Comparison of ENCODE assay signal across 1 cellular context in the genomic region with DNA sequence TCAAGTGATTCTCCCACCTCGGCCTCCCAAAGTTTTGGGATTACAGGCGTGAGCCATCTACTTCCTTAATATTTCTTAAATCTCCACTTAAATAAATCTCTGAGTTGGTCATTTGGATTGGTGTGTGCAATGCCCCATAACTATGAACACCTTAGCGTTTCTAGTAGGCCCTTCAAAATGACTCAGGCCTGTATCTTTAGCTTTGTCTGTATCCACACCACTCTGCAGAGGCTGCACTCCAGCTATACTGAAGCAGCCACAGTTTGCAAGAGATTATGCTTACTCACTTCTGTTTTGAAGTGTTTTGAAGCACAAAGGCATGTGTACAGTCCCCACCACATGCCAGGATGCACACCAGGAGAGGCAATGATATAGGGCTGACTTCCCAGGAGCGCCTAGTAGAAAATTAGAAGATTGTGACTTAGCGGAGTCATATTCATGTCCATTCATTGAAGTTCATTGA.
TF ChIP-seq lines count a peak whose summit lies in the region.

No MANE protein-coding gene starts in this region.

TF ChIP-seq in K562, 482 proteins besides CTCF, POLR2A, EP300 and RAD21 (continued from another document and continues in another):
- TF ChIP-seq ZNF592 (IDR thresholded peaks at IDR 0.05): peak; percentile 91
- no peak for TF ChIP-seq ZNF512 (tag; IDR thresholded peaks at IDR 0.05)
- 0 out of 2 replicates have a peak, but pooled peaks have one; percentile 15 for TF ChIP-seq FOXK1 (CRISPR knock-in tag; IDR thresholded peaks at IDR 0.05; ENCODE audit: borderline replicate concordance)
- peak; percentile 6; the same call in 1 of the 2 replicates for TF ChIP-seq JUN (IDR thresholded peaks at IDR 0.05; ENCODE audit: borderline replicate concordance, low read depth, low read length)
- TF ChIP-seq JUN (CRISPR knock-in tag; IDR thresholded peaks at IDR 0.05; ENCODE audit: borderline replicate concordance): no peak
- TF ChIP-seq SRSF1 (IDR thresholded peaks at IDR 0.05; ENCODE audit: low read depth, low read length): no peak
- no peak for TF ChIP-seq ESRRA (IDR thresholded peaks at IDR 0.05; ENCODE audit: borderline replicate concordance, low read depth)
- no peak for TF ChIP-seq FOXP4 (CRISPR knock-in tag; IDR thresholded peaks at IDR 0.05; ENCODE audit: borderline replicate concordance)
- TF ChIP-seq SMARCA4 (IDR thresholded peaks at IDR 0.05): 0 out of 2 replicates have a peak, but pooled peaks have one; percentile 12
- TF ChIP-seq SRSF3 (IDR thresholded peaks at IDR 0.05; ENCODE audit: insufficient read depth, low read length): no peak
- peak; percentile 90 for TF ChIP-seq NFE2 (IDR thresholded peaks at IDR 0.05; ENCODE audit: low read depth)
- TF ChIP-seq TAF9B (IDR thresholded peaks at IDR 0.05; ENCODE audit: partially characterized antibody): no peak
- TF ChIP-seq ZNF778 (CRISPR knock-in tag; IDR thresholded peaks at IDR 0.05): no peak
- TF ChIP-seq DMBX1 (CRISPR knock-in tag; IDR thresholded peaks at IDR 0.05; ENCODE audit: borderline replicate concordance): no peak; the same call in 1 of the 2 replicates
- TF ChIP-seq ZNF174 (CRISPR knock-in tag; IDR thresholded peaks at IDR 0.05): no peak
- TF ChIP-seq, protein P1, sequence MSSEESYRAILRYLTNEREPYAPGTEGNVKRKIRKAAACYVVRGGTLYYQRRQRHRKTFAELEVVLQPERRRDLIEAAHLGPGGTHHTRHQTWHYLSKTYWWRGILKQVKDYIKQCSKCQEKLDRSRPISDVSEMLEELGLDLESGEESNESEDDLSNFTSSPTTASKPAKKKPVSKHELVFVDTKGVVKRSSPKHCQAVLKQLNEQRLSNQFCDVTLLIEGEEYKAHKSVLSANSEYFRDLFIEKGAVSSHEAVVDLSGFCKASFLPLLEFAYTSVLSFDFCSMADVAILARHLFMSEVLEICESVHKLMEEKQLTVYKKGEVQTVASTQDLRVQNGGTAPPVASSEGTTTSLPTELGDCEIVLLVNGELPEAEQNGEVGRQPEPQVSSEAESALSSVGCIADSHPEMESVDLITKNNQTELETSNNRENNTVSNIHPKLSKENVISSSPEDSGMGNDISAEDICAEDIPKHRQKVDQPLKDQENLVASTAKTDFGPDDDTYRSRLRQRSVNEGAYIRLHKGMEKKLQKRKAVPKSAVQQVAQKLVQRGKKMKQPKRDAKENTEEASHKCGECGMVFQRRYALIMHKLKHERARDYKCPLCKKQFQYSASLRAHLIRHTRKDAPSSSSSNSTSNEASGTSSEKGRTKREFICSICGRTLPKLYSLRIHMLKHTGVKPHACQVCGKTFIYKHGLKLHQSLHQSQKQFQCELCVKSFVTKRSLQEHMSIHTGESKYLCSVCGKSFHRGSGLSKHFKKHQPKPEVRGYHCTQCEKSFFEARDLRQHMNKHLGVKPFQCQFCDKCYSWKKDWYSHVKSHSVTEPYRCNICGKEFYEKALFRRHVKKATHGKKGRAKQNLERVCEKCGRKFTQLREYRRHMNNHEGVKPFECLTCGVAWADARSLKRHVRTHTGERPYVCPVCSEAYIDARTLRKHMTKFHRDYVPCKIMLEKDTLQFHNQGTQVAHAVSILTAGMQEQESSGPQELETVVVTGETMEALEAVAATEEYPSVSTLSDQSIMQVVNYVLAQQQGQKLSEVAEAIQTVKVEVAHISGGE (CRISPR knock-in tag; IDR thresholded peaks at IDR 0.05): 0 out of 6 replicates have a peak, but pooled peaks of 1 of the 3 experiments have one; percentile 51
- TF ChIP-seq CAMTA2 (CRISPR knock-in tag; conservative IDR thresholded peaks at IDR 0.05): no peak
- TF ChIP-seq ETV5 (CRISPR knock-in tag; IDR thresholded peaks at IDR 0.05; ENCODE audit: low read depth): peak; percentile 68; the same call in 1 of the 2 replicates
- no peak for TF ChIP-seq ZNF76 (CRISPR knock-in tag; IDR thresholded peaks at IDR 0.05; ENCODE audit: borderline replicate concordance)
- TF ChIP-seq NFXL1 (CRISPR knock-in tag; IDR thresholded peaks at IDR 0.05): no peak
- no peak; the same call in 1 of the 2 replicates for TF ChIP-seq POLR2AphosphoS5 (IDR thresholded peaks at IDR 0.05; ENCODE audit: control insufficient read depth, insufficient read depth, low read depth, low read length)
- TF ChIP-seq ZNF253 (CRISPR knock-in tag; conservative IDR thresholded peaks at IDR 0.05): no peak; the same call in 1 of the 2 replicates
- TF ChIP-seq CBX3 (IDR thresholded peaks at IDR 0.05; ENCODE audit: borderline replicate concordance in 1 of 2, low read length in 2 of 2): peak in 1 of 2 experiments; percentile 29; a peak in 1 of 3 replicates
- no peak for TF ChIP-seq PHB (CRISPR knock-in tag; IDR thresholded peaks at IDR 0.05)
- peak; percentile 56; the same call in 1 of the 2 replicates for TF ChIP-seq MAFK (IDR thresholded peaks at IDR 0.05; ENCODE audit: low read length)
- TF ChIP-seq ZNF274 (IDR thresholded peaks at IDR 0.05; ENCODE audit: borderline replicate concordance, low read depth, low read length): no peak
- TF ChIP-seq MCM3 (IDR thresholded peaks at IDR 0.05): no peak
- TF ChIP-seq SMC3 (conservative IDR thresholded peaks at IDR 0.05; ENCODE audit: insufficient read depth, low read depth, low read length): no peak
- no peak for TF ChIP-seq SMARCA5 (IDR thresholded peaks at IDR 0.05)
- TF ChIP-seq ZNF316 (IDR thresholded peaks at IDR 0.05): peak; percentile 82
- no peak for TF ChIP-seq ZC3H8 (IDR thresholded peaks at IDR 0.05)
- TF ChIP-seq NBN (IDR thresholded peaks at IDR 0.05; ENCODE audit: low read depth): no peak
- TF ChIP-seq, protein P2, sequence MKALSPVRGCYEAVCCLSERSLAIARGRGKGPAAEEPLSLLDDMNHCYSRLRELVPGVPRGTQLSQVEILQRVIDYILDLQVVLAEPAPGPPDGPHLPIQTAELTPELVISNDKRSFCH (CRISPR knock-in tag; IDR thresholded peaks at IDR 0.05): no peak
- TF ChIP-seq, protein P2 (tag; IDR thresholded peaks at IDR 0.05): no peak
- peak in 1 of 2 experiments; percentile 72; a peak in 1 of 4 replicates for TF ChIP-seq FOXA3 (CRISPR knock-in tag; conservative IDR thresholded peaks at IDR 0.05 in 1 of 2, IDR thresholded peaks at IDR 0.05 in 1 of 2)
- TF ChIP-seq TGIF2 (CRISPR knock-in tag; IDR thresholded peaks at IDR 0.05): no peak
- TF ChIP-seq, protein P3, sequence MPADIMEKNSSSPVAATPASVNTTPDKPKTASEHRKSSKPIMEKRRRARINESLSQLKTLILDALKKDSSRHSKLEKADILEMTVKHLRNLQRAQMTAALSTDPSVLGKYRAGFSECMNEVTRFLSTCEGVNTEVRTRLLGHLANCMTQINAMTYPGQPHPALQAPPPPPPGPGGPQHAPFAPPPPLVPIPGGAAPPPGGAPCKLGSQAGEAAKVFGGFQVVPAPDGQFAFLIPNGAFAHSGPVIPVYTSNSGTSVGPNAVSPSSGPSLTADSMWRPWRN (IDR thresholded peaks at IDR 0.05; ENCODE audit: low read depth): no peak
- peak; percentile 43 to 60; a peak in 3 of 4 replicates for TF ChIP-seq KDM1A (IDR thresholded peaks at IDR 0.05)
- no peak for TF ChIP-seq CREM (IDR thresholded peaks at IDR 0.05; ENCODE audit: low read depth)
- TF ChIP-seq CLOCK (CRISPR knock-in tag; IDR thresholded peaks at IDR 0.05; ENCODE audit: borderline replicate concordance): peak; percentile 40; the same call in 1 of the 2 replicates
- no peak for TF ChIP-seq ZNF699 (CRISPR knock-in tag; IDR thresholded peaks at IDR 0.05; ENCODE audit: insufficient replicate concordance)
- no peak for TF ChIP-seq CEBPZ (IDR thresholded peaks at IDR 0.05; ENCODE audit: borderline replicate concordance, low read depth, low read length)
- peak; percentile 58 for TF ChIP-seq MYC (IDR thresholded peaks at IDR 0.05; ENCODE audit: low read depth, low read length)
- TF ChIP-seq MYC (CRISPR knock-in tag; IDR thresholded peaks at IDR 0.05; ENCODE audit: borderline replicate concordance, low read depth): no peak
